Comparison of ENCODE assay signal across 8 cellular contexts in genomic region chr6:90393232-90393884, GRCh38.
DNase-seq lines count a peak whose midpoint lies in the region; ATAC-seq and TF ChIP-seq lines count a peak whose summit lies in the region.

No MANE protein-coding gene starts in this region.

- H2AFZ ChIP-seq in PC-3 (ENCODE audit: low read length), result no peak overlapping the region

- DNase-seq in A172 (ENCODE audit: low spot score) (peak; percentile 55), HL-60 (ENCODE audit: low read depth in 1 of 2, low spot score in 1 of 2) (peak; percentile 16 to 66), PC-3 (peak; percentile 69), activated T-cell treated with anti-CD3 and anti-CD28 coated beads for 24 hours (ENCODE audit: low read depth) (peak; percentile 67), esophagus muscularis mucosa (ENCODE audit: extremely low spot score) (no peak), neural crest cell (ENCODE audit: low read depth, low spot score) (peak; percentile 72), transverse colon (peak; percentile 57)

- no peaks in the 10 kb centered on the region for H3K27me3 Mint-ChIP-seq in neural crest cell (ENCODE audit: low read depth)

- no peaks in the 10 kb centered on the region for H3K79me2 ChIP-seq in PC-3 (ENCODE audit: low read length)

- TF ChIP-seq EP300 in esophagus muscularis mucosa (IDR thresholded peaks at IDR 0.05), result no peak
- no peak for TF ChIP-seq EP300 in transverse colon (IDR thresholded peaks at IDR 0.05; ENCODE audit: low read depth)

- H3K4me3 ChIP-seq in HL-60 (replicated peaks; ENCODE audit: insufficient read depth, low read length) (no peak overlapping the region), PC-3 (ENCODE audit: low read length) (no peak overlapping the region), esophagus muscularis mucosa (no peak overlapping the region), transverse colon (no peak overlapping the region)

- no peak overlapping the region for H3K27ac Mint-ChIP-seq in neural crest cell (ENCODE audit: unreplicated experiment)

- H3K9me3 ChIP-seq in PC-3 (ENCODE audit: low read length) (no peaks in the 10 kb centered on the region), esophagus muscularis mucosa (no peaks in the 10 kb centered on the region), transverse colon (no peaks in the 10 kb centered on the region)

- H3K27me3 ChIP-seq in HL-60 (ENCODE audit: insufficient read depth, poor library complexity, severe bottlenecking) (no peaks in the 10 kb centered on the region), PC-3 (ENCODE audit: low read length) (no peaks in the 10 kb centered on the region), esophagus muscularis mucosa (no peaks in the 10 kb centered on the region), transverse colon (no peaks in the 10 kb centered on the region)

- no peaks in the 10 kb centered on the region for H3K9me3 Mint-ChIP-seq in neural crest cell

- TF ChIP-seq CTCF in HL-60 (IDR thresholded peaks at IDR 0.05; ENCODE audit: insufficient read depth, low read length), result peak; percentile 62
- TF ChIP-seq CTCF in PC-3 (conservative IDR thresholded peaks at IDR 0.05; ENCODE audit: low read depth, low read length), result peak; percentile 75
- TF ChIP-seq CTCF in esophagus muscularis mucosa (IDR thresholded peaks at IDR 0.05), result peak; percentile 75 to 84 (median 80)
- peak; percentile 85 for TF ChIP-seq CTCF in neural crest cell (conservative IDR thresholded peaks at IDR 0.05)
- peak; percentile 65 to 75 (median 66) for TF ChIP-seq CTCF in transverse colon (IDR thresholded peaks at IDR 0.05)

- no peak overlapping the region for H3K4me3 Mint-ChIP-seq in neural crest cell

- 38% methylated on average over 7 of the region's 7 CpGs for WGBS in esophagus muscularis mucosa
- 27 to 35% methylated on average over 6 to 7 of the region's 7 CpGs for WGBS in transverse colon (ENCODE audit: low coverage in 1 of 2), 2 donors

- H3K36me3 Mint-ChIP-seq in neural crest cell (ENCODE audit: low read depth), result no peaks in the 10 kb centered on the region

- no peak overlapping the region for H3K9ac ChIP-seq in PC-3 (ENCODE audit: low read length)

- H3K27ac ChIP-seq in HL-60 (replicated peaks) (no peak overlapping the region), PC-3 (ENCODE audit: low read length) (no peak overlapping the region), esophagus muscularis mucosa (replicated peaks in 1 of 4) (no peak overlapping the region), transverse colon (no peak overlapping the region)

- in situ Hi-C loops in transverse colon (cut with MboI; ENCODE audit: low pct_ligation_motif_present in 1 of 4, low pct_unique_long_range_greater_than_20kb in 1 of 4, low sequenced_read_pairs in 3 of 4), result loop anchor here in 3 of 4 donors (10.0 to 25.0 kb wide), 2 partner anchors 431 to 449 kb away; no protein-coding TSS in a partner anchor

- CTCF ChIA-PET in PC-3 (lab: Charles Lee), result interaction anchor here (0.6 to 1.7 kb wide), 3 partner anchors 32 to 453 kb away, joined by 4 to 8 read pairs (median 5); no protein-coding TSS in a partner anchor

- peak; percentile 49 for ATAC-seq in GM18508 (IDR thresholded peaks at IDR 0.05; ENCODE audit: insufficient read depth, unreplicated experiment)
- ATAC-seq in PC-3, result peak; percentile 62

- H3K36me3 ChIP-seq in PC-3 (ENCODE audit: low read depth, low read length) (no peaks in the 10 kb centered on the region), esophagus muscularis mucosa (no peaks in the 10 kb centered on the region), transverse colon (no peaks in the 10 kb centered on the region)

- POLR2A ChIA-PET in PC-3 (lab: Charles Lee; ENCODE audit: unreplicated experiment), result no interaction called here

- H3K4me2 ChIP-seq in PC-3 (ENCODE audit: low read length), result no peak overlapping the region

- no peaks in the 10 kb centered on the region for H4K20me1 ChIP-seq in PC-3 (ENCODE audit: low read length)

- H3K4me1 ChIP-seq in PC-3 (ENCODE audit: insufficient read depth, low read length) (peaks cover 16% of the 10 kb centered on the region), esophagus muscularis mucosa (peaks cover 0 to 6% (median 2%) of the 10 kb centered on the region in 4 donors), transverse colon (no peaks in the 10 kb centered on the region)

- intact Hi-C loops in PC-3 (cut with micrococcal nuclease), result loop anchor here (1.0 to 10.0 kb wide), 5 partner anchors 85 to 453 kb away; partner anchors contain the start of gene BACH2
- intact Hi-C loops in esophagus muscularis mucosa (cut with DNase I), result loop anchor here (2.0 to 5.0 kb wide), 2 partner anchors 84 to 97 kb away; partner anchors contain the start of gene BACH2
- intact Hi-C loops in transverse colon (cut with DNase I; ENCODE audit: low total_unique reads), result loop anchor here (10.0 kb wide), 1 partner anchor 449 kb away; no protein-coding TSS in a partner anchor

- no peaks in the 10 kb centered on the region for H3K9me2 ChIP-seq in PC-3 (replicated peaks; ENCODE audit: low read length)

- TF ChIP-seq POLR2A in esophagus muscularis mucosa (IDR thresholded peaks at IDR 0.05; ENCODE audit: low read depth), result no peak
- no peak for TF ChIP-seq POLR2A in transverse colon (IDR thresholded peaks at IDR 0.05)

- H3F3A ChIP-seq in PC-3 (ENCODE audit: low read length, unreplicated experiment), result no peaks in the 10 kb centered on the region

- H3K4me1 Mint-ChIP-seq in neural crest cell, result peaks cover 4% of the 10 kb centered on the region

- BruUV-seq in PC-3 (replicated peaks; lab: Mats Ljungman, UMichigan), result no TSS peak
